8 cellular contexts compared by ENCODE assay signal in the genomic region with DNA sequence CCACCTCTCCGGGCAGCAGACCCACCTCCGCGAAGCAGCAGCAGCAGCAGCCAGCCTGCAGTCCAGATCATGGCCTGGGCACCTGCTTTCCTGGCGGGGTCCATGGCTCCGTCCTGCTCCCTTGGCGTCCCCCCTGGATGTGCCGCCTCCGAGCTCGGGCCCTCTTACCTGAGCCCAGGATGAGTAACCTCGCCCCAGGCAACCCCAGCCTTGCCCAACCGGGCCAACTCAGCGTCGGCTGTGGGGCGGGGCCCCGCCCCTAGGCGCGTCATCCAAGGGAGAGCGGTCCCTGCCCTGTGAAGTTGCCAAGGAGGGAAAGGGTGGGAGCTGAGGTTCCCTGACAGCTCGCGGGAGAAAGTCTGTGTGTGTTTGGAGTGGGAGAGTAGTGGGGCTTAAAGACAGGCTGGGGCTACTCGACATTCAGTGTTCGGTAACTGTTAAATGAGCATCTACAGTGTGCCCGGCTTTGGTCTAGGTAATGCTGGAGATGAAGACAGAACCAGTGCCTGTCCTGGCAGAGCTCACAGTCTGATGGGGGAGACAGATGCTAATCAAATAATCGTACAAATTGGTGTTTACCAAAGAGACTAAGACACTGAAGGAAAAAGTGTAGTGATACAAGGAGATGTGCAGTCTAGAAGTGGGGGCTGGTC. TPM values are rescaled to one million over a fixed set of nuclear protein-coding genes. Genes with fewer than 3 reads are reported as not detected.
DNase-seq lines count a peak whose midpoint lies in the region; ATAC-seq, FAIRE-seq and TF ChIP-seq lines count a peak whose summit lies in the region.

A gene (minus strand): TSS at position 141 of the 653 bp plus-strand sequence. CDS start 37 bp downstream, at position 104.

- no peaks in the 10 kb centered on the region for H3K27me3 Mint-ChIP-seq in activated T-cell treated with anti-CD3 and anti-CD28 coated beads, Interleukin-2, amount 50 U/mL, for 4 hours (ENCODE audit: low read depth)
- H3K27me3 Mint-ChIP-seq in type B pancreatic cell = peaks cover 3% of the 10 kb centered on the region

- FAIRE-seq in GM12892 (lab: Jason Lieb, UNC) = no peak

- peak; percentile 14 for DNase-seq in activated T-cell treated with anti-CD3 and anti-CD28 coated beads, Interleukin-2, amount 50 U/mL, for 4 hours
- DNase-seq in activated T-cell treated with anti-CD3 and anti-CD28 coated beads, Interleukin-2, amount 50 U/mL, for 1 hour = no peak
- DNase-seq in astrocyte of the cerebellum (ENCODE audit: low read depth) (no peak), left colon (peak; percentile 52 to 62), type B pancreatic cell (ENCODE audit: extremely low spot score, unreplicated experiment) (no peak), GM12892 (ENCODE audit: insufficient read length) (no peak), NCI-H510A treated with DMSO at 0.1 percent for 48 hours (lab: John Stamatoyannopoulos, UW) (no peak)

- TF ChIP-seq POLR2A in GM12892 (IDR thresholded peaks at IDR 0.05; ENCODE audit: low read depth, low read length) = no peak

- peak within 1 kb of the TSS; percentile 91 for H3K4me3 Mint-ChIP-seq in activated T-cell treated with anti-CD3 and anti-CD28 coated beads, Interleukin-2, amount 50 U/mL, for 4 hours
- H3K4me3 Mint-ChIP-seq in type B pancreatic cell = peak within 1 kb of the TSS; percentile 96

- no peaks in the 10 kb centered on the region for H3K9me3 Mint-ChIP-seq in activated T-cell treated with anti-CD3 and anti-CD28 coated beads, Interleukin-2, amount 50 U/mL, for 4 hours
- H3K9me3 Mint-ChIP-seq in type B pancreatic cell = no peaks in the 10 kb centered on the region

- H3K4me3 ChIP-seq in astrocyte of the cerebellum (ENCODE audit: low read depth, low read length) = peak within 1 kb of the TSS; percentile 48

- H3K27ac Mint-ChIP-seq in type B pancreatic cell = peak within 1 kb of the TSS; percentile 95

- H3K4me1 Mint-ChIP-seq in activated T-cell treated with anti-CD3 and anti-CD28 coated beads, Interleukin-2, amount 50 U/mL, for 4 hours (ENCODE audit: low read depth) = peaks cover 57% of the 10 kb centered on the region
- peaks cover 17% of the 10 kb centered on the region for H3K4me1 Mint-ChIP-seq in type B pancreatic cell (ENCODE audit: unreplicated experiment)

- no peaks in the 10 kb centered on the region for H3K36me3 Mint-ChIP-seq in activated T-cell treated with anti-CD3 and anti-CD28 coated beads, Interleukin-2, amount 50 U/mL, for 4 hours (ENCODE audit: insufficient read depth)
- no peaks in the 10 kb centered on the region for H3K36me3 Mint-ChIP-seq in type B pancreatic cell

- in situ Hi-C loops in astrocyte of the cerebellum (cut with HindIII; ENCODE audit: low sequenced_read_pairs) = no loop called here

- intact Hi-C loops in left colon (cut with DNase I, micrococcal nuclease) = no loop called here

- ATAC-seq in activated T-cell treated with anti-CD3 and anti-CD28 coated beads, Interleukin-2, amount 50 U/mL, for 4 hours = no peak
- ATAC-seq in left colon (peak; percentile 27), HG03521 (IDR thresholded peaks at IDR 0.05; ENCODE audit: unreplicated experiment) (no peak)

- TF ChIP-seq CTCF in astrocyte of the cerebellum (IDR thresholded peaks at IDR 0.05; ENCODE audit: low read depth, low read length, missing control alignments) (no peak), type B pancreatic cell (conservative IDR thresholded peaks at IDR 0.05) (no peak)

RNA-seq across cellular contexts. Expression of the gene that starts here (rescaled TPM):
- total RNA-seq in activated T-cell treated with anti-CD3 and anti-CD28 coated beads, Interleukin-2, amount 50 U/mL, for 4 hours = 1 to 10 TPM; 1.5 to 3.1 (median 2.2) TPM
- total RNA-seq in left colon (under 1 TPM; 0.21 to 0.56 TPM), type B pancreatic cell (ENCODE audit: low replicate concordance) (13.3 and 66.4 TPM in 2 replicates)
- polyA plus RNA-seq in GM12892 (2012; ENCODE audit: missing spikeins) = 0.15 TPM

Comparison
In these comparisons a context has a peak if more than half of its experiments do, and no peak if none do; other contexts are left out.
1. Peak in DNase-seq and ATAC-seq in left colon; RNA of the gene not detected or under 1 TPM.